9 cellular contexts compared by ENCODE assay signal in genomic region chr5:109865636-109866035, GRCh38.
DNase-seq lines count a peak whose midpoint lies in the region; FAIRE-seq and TF ChIP-seq lines count a peak whose summit lies in the region.
"Had no signal": no experiment of that assay in that cellular context is flagged by ENCODE, and none has a peak within 500 bp of the region (broad histone marks: within the 10 kb centered on the region; RNA-seq: fewer than 3 reads in every experiment).

No MANE protein-coding gene starts in this region.

- no peaks in the 10 kb centered on the region for H3K9me3 Mint-ChIP-seq in activated CD4-positive, alpha-beta T cell treated with anti-CD3 and anti-CD28 coated beads, Interleukin-2, amount 10 ng/mL, durations not matched to agents 7 days and 5 days
- H3K9me3 Mint-ChIP-seq in immature natural killer cell = no peaks in the 10 kb centered on the region

- TF ChIP-seq POLR2A in endothelial cell of umbilical vein (IDR thresholded peaks at IDR 0.05; ENCODE audit: low read depth, low read length) = peak; percentile 38

- H3F3A ChIP-seq in smooth muscle cell (ENCODE audit: low read depth) = peaks cover 7% of the 10 kb centered on the region

- H3K27me3 Mint-ChIP-seq in activated CD4-positive, alpha-beta T cell treated with anti-CD3 and anti-CD28 coated beads, Interleukin-2, amount 10 ng/mL, durations not matched to agents 7 days and 5 days = no peaks in the 10 kb centered on the region
- peaks cover 0 to 2% (median 0%) of the 10 kb centered on the region in 3 donors for H3K27me3 Mint-ChIP-seq in immature natural killer cell (ENCODE audit: low read depth in 3 of 3)
- H3K27me3 Mint-ChIP-seq: CD4-positive, CD25-positive, alpha-beta regulatory T cell had no signal

- peak; percentile 93 for FAIRE-seq in endothelial cell of umbilical vein (lab: Jason Lieb, UNC)

- BruUV-seq in endothelial cell of umbilical vein (replicated peaks; lab: Mats Ljungman, UMichigan) = no TSS peak

- 2% methylated on average over 2 of the region's 2 CpGs for WGBS in smooth muscle cell (ENCODE audit: low lambda C conversion rate)

- no peaks in the 10 kb centered on the region for H3K36me3 ChIP-seq in endothelial cell of umbilical vein (ENCODE audit: control insufficient read depth in 2 of 2, extremely low read depth in 1 of 2, insufficient read depth in 2 of 2, low read length in 2 of 2)
- no peaks in the 10 kb centered on the region for H3K36me3 ChIP-seq in smooth muscle cell (ENCODE audit: low read depth)

- in situ Hi-C loops in GM13976 (cut with MboI; ENCODE audit: low sequenced_read_pairs, unreplicated experiment) = no loop called here

- peaks cover 72% of the 10 kb centered on the region for H3K36me3 Mint-ChIP-seq in activated CD4-positive, alpha-beta T cell treated with anti-CD3 and anti-CD28 coated beads, Interleukin-2, amount 10 ng/mL, durations not matched to agents 7 days and 5 days (ENCODE audit: low read depth)
- peaks cover 34 to 46% (median 39%) of the 10 kb centered on the region in 3 donors for H3K36me3 Mint-ChIP-seq in immature natural killer cell

- H3K27ac ChIP-seq in endothelial cell of umbilical vein (ENCODE audit: insufficient read depth, low read depth, low read length) (peak overlapping the region; percentile 79), smooth muscle cell (ENCODE audit: low read depth) (peak overlapping the region; percentile 99)

- H3K9ac ChIP-seq in endothelial cell of umbilical vein (replicated peaks; ENCODE audit: extremely low read depth, insufficient read depth, low read length) (peak overlapping the region; percentile 47), smooth muscle cell (ENCODE audit: low read depth) (peak overlapping the region; percentile 86)

- CTCF ChIA-PET in activated CD4-positive, alpha-beta T cell treated with anti-CD3 and anti-CD28 coated beads, Interleukin-2, amount 10 ng/mL, durations not matched to agents 7 days and 5 days (lab: Charles Lee) = interaction anchor here (0.7 kb wide), 1 partner anchor 174 kb away, joined by 3 read pairs; no protein-coding TSS in a partner anchor
- CTCF ChIA-PET in endothelial cell of umbilical vein (lab: Charles Lee) = interaction anchor here (0.6 to 2.2 kb wide), 5 partner anchors 9 to 177 kb away, joined by 3 to 16 read pairs (median 4); partner anchors contain the start of gene MAN2A1

- H3K9me3 ChIP-seq in endothelial cell of umbilical vein (replicated peaks; ENCODE audit: control insufficient read depth, insufficient read depth, low read length) (no peaks in the 10 kb centered on the region), smooth muscle cell (replicated peaks; ENCODE audit: low read depth) (no peaks in the 10 kb centered on the region)

- peak overlapping the region; percentile 16 for H3K27ac Mint-ChIP-seq in activated CD4-positive, alpha-beta T cell treated with anti-CD3 and anti-CD28 coated beads, Interleukin-2, amount 10 ng/mL, durations not matched to agents 7 days and 5 days
- peak overlapping the region in 2 of 6 donors; percentile 2 to 34 for H3K27ac Mint-ChIP-seq in immature natural killer cell

- no peaks in the 10 kb centered on the region for H4K20me1 ChIP-seq in endothelial cell of umbilical vein (replicated peaks; ENCODE audit: control insufficient read depth, extremely low read depth, insufficient read depth, low read length)
- no peaks in the 10 kb centered on the region for H4K20me1 ChIP-seq in smooth muscle cell (ENCODE audit: low read depth)

- H3K27me3 ChIP-seq in endothelial cell of umbilical vein (ENCODE audit: control insufficient read depth in 2 of 2, insufficient read depth in 2 of 2, low read length in 2 of 2) (no peaks in the 10 kb centered on the region), smooth muscle cell (ENCODE audit: low read depth) (no peaks in the 10 kb centered on the region)

- TF ChIP-seq CTCF in endothelial cell of umbilical vein (IDR thresholded peaks at IDR 0.05; ENCODE audit: extremely low read depth in 1 of 2, insufficient read depth in 1 of 2, low read depth in 1 of 2, low read length in 2 of 2) (no peak), smooth muscle cell (IDR thresholded peaks at IDR 0.05; ENCODE audit: borderline replicate concordance, insufficient read depth, poor library complexity, severe bottlenecking) (no peak), GM13976 (IDR thresholded peaks at IDR 0.05; ENCODE audit: borderline replicate concordance, control extremely low read depth, extremely low read depth, insufficient read depth, missing control alignments) (no peak)

- DNase-seq in activated CD4-positive, alpha-beta T cell treated with anti-CD3 and anti-CD28 coated beads, Interleukin-2, amount 10 ng/mL, durations not matched to agents 7 days and 5 days = no peak
- no peak for DNase-seq in activated CD4-positive, alpha-beta T cell treated with anti-CD3 and anti-CD28 coated beads for 1 hour
- DNase-seq in NCI-H226 (peak; percentile 83), endothelial cell of umbilical vein (ENCODE audit: low read depth, low spot score) (peak; percentile 96), smooth muscle cell (lab: John Stamatoyannopoulos, UW; ENCODE audit: unreplicated experiment) (no peak), SK-N-DZ (ENCODE audit: low spot score) (no peak), immature natural killer cell (no peak), GM13976 (ENCODE audit: low spot score) (no peak)

- peaks cover 35% of the 10 kb centered on the region for H3K4me1 Mint-ChIP-seq in activated CD4-positive, alpha-beta T cell treated with anti-CD3 and anti-CD28 coated beads, Interleukin-2, amount 10 ng/mL, durations not matched to agents 7 days and 5 days
- peaks cover 21 to 26% of the 10 kb centered on the region in 2 donors for H3K4me1 Mint-ChIP-seq in immature natural killer cell

- H3K4me3 ChIP-seq in endothelial cell of umbilical vein (replicated peaks in 1 of 3; ENCODE audit: insufficient read depth in 1 of 3, low read depth in 1 of 3, low read length in 3 of 3) (no peak overlapping the region), smooth muscle cell (no peak overlapping the region)

- no peak overlapping the region for H3K4me3 Mint-ChIP-seq in activated CD4-positive, alpha-beta T cell treated with anti-CD3 and anti-CD28 coated beads, Interleukin-2, amount 10 ng/mL, durations not matched to agents 7 days and 5 days
- no peak overlapping the region for H3K4me3 Mint-ChIP-seq in immature natural killer cell
- H3K4me3 Mint-ChIP-seq: CD4-positive, CD25-positive, alpha-beta regulatory T cell had no signal

- H3K4me1 ChIP-seq in endothelial cell of umbilical vein (ENCODE audit: control insufficient read depth, extremely low read depth, insufficient read depth, low read length) (peaks cover 29% of the 10 kb centered on the region), smooth muscle cell (ENCODE audit: low read depth) (peaks cover 29% of the 10 kb centered on the region)

- POLR2A ChIA-PET in activated CD4-positive, alpha-beta T cell treated with anti-CD3 and anti-CD28 coated beads, Interleukin-2, amount 10 ng/mL, durations not matched to agents 7 days and 5 days (lab: Charles Lee) = interaction anchor here (0.5 to 0.6 kb wide), 2 partner anchors 122 to 345 kb away, joined by 4 read pairs; no protein-coding TSS in a partner anchor
- POLR2A ChIA-PET in endothelial cell of umbilical vein (lab: Charles Lee) = interaction anchor here (1.0 to 1.3 kb wide), 2 partner anchors 8 to 176 kb away, joined by 3 to 4 read pairs; partner anchors contain the start of gene MAN2A1

- dilution Hi-C loops in endothelial cell of umbilical vein (cut with MboI; ENCODE audit: extremely low pct_ligation_motif_present, low sequenced_read_pairs) = no loop called here

- intact Hi-C loops in endothelial cell of umbilical vein (cut with micrococcal nuclease) = loop anchor here (1.0 to 5.0 kb wide), 4 partner anchors 86 to 453 kb away; no protein-coding TSS in a partner anchor

- H3K79me2 ChIP-seq in endothelial cell of umbilical vein (ENCODE audit: control insufficient read depth, insufficient read depth, low read length) (no peaks in the 10 kb centered on the region), smooth muscle cell (ENCODE audit: low read depth) (no peaks in the 10 kb centered on the region)

- H3K4me2 ChIP-seq in endothelial cell of umbilical vein (ENCODE audit: insufficient read depth, low read length) (peak overlapping the region; percentile 53), smooth muscle cell (peak overlapping the region; percentile 58)

- peak overlapping the region; percentile 49 for H2AFZ ChIP-seq in endothelial cell of umbilical vein (ENCODE audit: low read depth, low read length)
- no peak overlapping the region for H2AFZ ChIP-seq in smooth muscle cell (ENCODE audit: low read depth)

- H3K9me1 ChIP-seq in endothelial cell of umbilical vein (replicated peaks; ENCODE audit: control insufficient read depth, extremely low read depth, insufficient read depth, low read length) = no peaks in the 10 kb centered on the region

TF ChIP-seq in endothelial cell of umbilical vein, 7 proteins besides CTCF, POLR2A, EP300 and RAD21:
- peak; percentile 68 for TF ChIP-seq JUN (IDR thresholded peaks at IDR 0.05; ENCODE audit: borderline replicate concordance, insufficient read depth, insufficient read length, low read depth)
- TF ChIP-seq FOS (IDR thresholded peaks at IDR 0.05; ENCODE audit: borderline replicate concordance, insufficient read depth, low read length) = peak; percentile 92
- no peak for TF ChIP-seq POLR2AphosphoS5 (IDR thresholded peaks at IDR 0.05; ENCODE audit: insufficient read depth, low read depth, low read length)

Comparison
In these comparisons a context has a peak if more than half of its experiments do, and no peak if none do; other contexts are left out.
1. DNase-seq: peak in NCI-H226 (single experiment) and endothelial cell of umbilical vein (single experiment); none in activated CD4-positive, alpha-beta T cell treated with anti-CD3 and anti-CD28 coated beads, Interleukin-2, amount 10 ng/mL, durations not matched to agents 7 days and 5 days (single experiment), activated CD4-positive, alpha-beta T cell treated with anti-CD3 and anti-CD28 coated beads for 1 hour (single experiment), smooth muscle cell (single experiment), SK-N-DZ (single experiment), immature natural killer cell (0 of 3) and GM13976 (single experiment).